In the genomic region with DNA sequence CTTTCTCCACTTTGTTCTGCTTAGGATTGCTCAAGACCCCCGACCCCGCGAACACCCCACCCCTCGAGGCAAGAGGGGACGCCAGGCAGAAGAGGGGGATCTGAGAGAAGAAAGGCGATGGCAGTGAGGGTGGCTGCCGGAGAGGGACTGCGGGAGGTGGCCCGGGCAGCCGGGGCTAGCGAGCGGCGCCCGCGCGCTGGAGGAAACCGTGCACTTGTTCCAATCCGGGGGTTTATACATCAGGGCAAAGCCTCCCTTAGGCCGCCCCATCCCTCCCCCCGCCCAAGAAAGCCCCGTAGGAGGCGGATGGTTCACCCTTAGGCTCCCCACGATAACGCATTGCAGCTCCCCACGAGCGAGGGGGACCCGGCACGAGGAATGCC, we compare ENCODE assay signal across 7 cellular contexts. TPM values are rescaled to one million over a fixed set of nuclear protein-coding genes. Genes with fewer than 3 reads are reported as not detected.
DNase-seq lines count a peak whose midpoint lies in the region; ATAC-seq and TF ChIP-seq lines count a peak whose summit lies in the region.

No MANE protein-coding gene starts in this region.

- intact Hi-C loops in ascending aorta (cut with DNase I) (no loop called here), stomach (cut with DNase I; ENCODE audit: low total_unique reads) (no loop called here)

- WGBS in stomach, 5 donors: 0 to 3% (median 1%) methylated on average over 22 to 28 of the region's 28 CpGs

- no peaks in the 10 kb centered on the region for H3K36me3 ChIP-seq in HUES6 (ENCODE audit: control insufficient read depth, insufficient read depth, low read length)
- H3K36me3 ChIP-seq in ascending aorta: no peaks in the 10 kb centered on the region
- no peaks in the 10 kb centered on the region for H3K36me3 ChIP-seq in iPS-20b (ENCODE audit: insufficient read depth, low read depth, low read length)
- no peaks in the 10 kb centered on the region for H3K36me3 ChIP-seq in stomach

- H3K27ac ChIP-seq in HUES6 (ENCODE audit: low read depth, low read length): peak overlapping the region; percentile 55; the same call in 1 of the 2 replicates
- H3K27ac ChIP-seq in ascending aorta: no peak overlapping the region
- no peak overlapping the region for H3K27ac ChIP-seq in iPS-20b (ENCODE audit: low read length)
- H3K27ac ChIP-seq in stomach: no peak overlapping the region

- H3K9me3 ChIP-seq in HUES6 (ENCODE audit: control insufficient read depth, insufficient read depth, low read depth, low read length): no peaks in the 10 kb centered on the region
- H3K9me3 ChIP-seq in ascending aorta: no peaks in the 10 kb centered on the region
- no peaks in the 10 kb centered on the region for H3K9me3 ChIP-seq in iPS-20b (ENCODE audit: insufficient read depth, low read depth, low read length)
- H3K9me3 ChIP-seq in stomach: no peaks in the 10 kb centered on the region

- TF ChIP-seq CTCF in ascending aorta (IDR thresholded peaks at IDR 0.05) (no peak), stomach (IDR thresholded peaks at IDR 0.05) (no peak)

- no peak for TF ChIP-seq POLR2A in stomach (IDR thresholded peaks at IDR 0.05)

- H3K4me3 ChIP-seq in HUES6 (ENCODE audit: low read depth, low read length) (peak overlapping the region; percentile 77), ascending aorta (peak overlapping the region; percentile 53 to 61), iPS-20b (ENCODE audit: low read length) (peak overlapping the region; percentile 82), stomach (peak overlapping the region; percentile 54 to 62 (median 58))

- DNase-seq in ascending aorta (ENCODE audit: low spot score in 2 of 2): no peak
- DNase-seq in stomach: no peak
- no peak for DNase-seq in MV-4-11 (lab: John Stamatoyannopoulos, UW)
- no peak for DNase-seq in LoVo (ENCODE audit: low spot score)

- H3K27me3 ChIP-seq in HUES6 (ENCODE audit: control insufficient read depth, insufficient read depth, low read length): no peaks in the 10 kb centered on the region
- no peaks in the 10 kb centered on the region for H3K27me3 ChIP-seq in ascending aorta
- no peaks in the 10 kb centered on the region for H3K27me3 ChIP-seq in iPS-20b (ENCODE audit: insufficient read depth, low read length)
- peaks cover 0 to 53% (median 38%) of the 10 kb centered on the region in 3 donors for H3K27me3 ChIP-seq in stomach

- no peak for ATAC-seq in GM19452 (IDR thresholded peaks at IDR 0.05; ENCODE audit: unreplicated experiment)

- H3K4me1 ChIP-seq in HUES6 (ENCODE audit: control insufficient read depth, insufficient read depth, low read length) (0 out of 2 replicates have a peak, but pooled peaks cover 4% of the 10 kb centered on the region), ascending aorta (peaks cover 0 to 5% of the 10 kb centered on the region in 2 donors), iPS-20b (ENCODE audit: insufficient read depth, low read length) (no peaks in the 10 kb centered on the region; the same call in 1 of the 2 replicates), stomach (peaks cover 5 to 21% (median 17%) of the 10 kb centered on the region in 4 donors)

- H3K9ac ChIP-seq in HUES6 (ENCODE audit: low read length) (peak overlapping the region; percentile 54), iPS-20b (ENCODE audit: low read depth, low read length) (peak overlapping the region; percentile 64; the same call in 1 of the 2 replicates)

- TF ChIP-seq EP300 in stomach (IDR thresholded peaks at IDR 0.05): no peak

RNA-seq across cellular contexts. Expression of gene ERC2, which starts 0.5 kb away (rescaled TPM):
- total RNA-seq in ascending aorta: 0.11 TPM
- total RNA-seq in stomach: 1 to 10 TPM in 3 of 5 donors, under 1 TPM in 1, not detected in 1; 0.87 to 3.1 (median 2.4) TPM
- under 1 TPM in 2 of 3 donors, not detected in 1; 0.43 to 0.44 TPM for polyA plus RNA-seq in stomach
